8 cellular contexts compared by ENCODE assay signal in the genomic region with DNA sequence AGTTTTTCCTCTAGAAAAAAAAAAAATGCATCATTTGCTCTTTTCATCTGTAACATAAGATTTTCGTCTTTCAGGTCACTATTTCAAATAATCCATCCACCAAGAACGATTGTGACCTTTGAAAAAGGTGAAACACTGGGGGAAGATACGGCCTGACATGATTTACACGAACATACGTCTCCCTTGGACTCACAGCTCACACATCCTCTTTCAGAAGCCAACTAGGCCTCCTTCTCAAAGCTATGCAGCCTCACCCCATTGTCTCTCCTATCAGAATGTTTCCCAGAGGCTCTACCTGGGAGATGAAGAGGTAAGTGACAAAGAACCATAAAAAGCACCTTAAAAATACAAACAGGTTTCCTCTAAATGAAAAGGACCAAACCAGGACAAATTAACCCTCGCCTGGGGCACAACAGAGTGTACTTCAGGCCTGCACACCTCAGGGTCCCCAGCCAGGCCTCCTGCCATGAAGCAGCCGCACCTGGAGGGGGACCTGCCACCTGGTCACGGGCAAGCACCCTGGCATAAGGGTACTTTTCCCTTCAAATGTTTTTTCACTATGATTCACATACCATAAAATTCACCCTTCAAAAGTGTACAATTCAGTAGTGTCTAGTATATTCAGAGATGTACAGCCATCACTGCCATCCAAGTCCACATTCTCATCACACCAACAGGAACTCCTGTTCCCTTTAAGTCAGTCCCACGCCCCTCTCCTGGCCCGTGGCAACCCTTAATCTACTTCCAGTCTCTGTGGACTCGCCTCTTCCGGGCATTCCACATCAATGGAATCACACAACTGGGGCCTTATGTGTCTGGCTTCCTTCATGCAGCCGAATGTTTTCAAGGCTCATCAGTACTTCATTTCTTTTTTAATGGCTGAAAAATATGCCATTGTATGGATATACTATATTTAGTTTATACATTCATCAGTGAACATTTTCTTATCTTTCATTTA. TPM values are rescaled to one million over a fixed set of nuclear protein-coding genes. Genes with fewer than 3 reads are reported as not detected.
DNase-seq lines count a peak whose midpoint lies in the region; ATAC-seq and TF ChIP-seq lines count a peak whose summit lies in the region.

No MANE protein-coding gene starts in this region.

- no peak overlapping the region for H3K9ac ChIP-seq in neuronal stem cell (ENCODE audit: low read depth, low read length, poor library complexity)

- no peak overlapping the region for H3K14ac ChIP-seq in neuronal stem cell (ENCODE audit: low read length)

- no peak overlapping the region for H2AK5ac ChIP-seq in neuronal stem cell (ENCODE audit: low read depth, low read length)

- no peaks in the 10 kb centered on the region for H3K9me3 ChIP-seq in CD4-positive, alpha-beta T cell (ENCODE audit: control insufficient read depth, low read length)
- H3K9me3 ChIP-seq in breast epithelium (no peaks in the 10 kb centered on the region), muscle layer of duodenum (ENCODE audit: control insufficient read depth in 1 of 2, low read length in 2 of 2) (no peaks in the 10 kb centered on the region), neuronal stem cell (replicated peaks in 1 of 2; ENCODE audit: control insufficient read depth in 2 of 2, insufficient read depth in 1 of 2, low read depth in 1 of 2, low read length in 2 of 2) (peaks cover 0 to 6% of the 10 kb centered on the region in 2 donors)

- no peak for TF ChIP-seq CTCF in CD4-positive, alpha-beta T cell (IDR thresholded peaks at IDR 0.05)
- TF ChIP-seq CTCF in breast epithelium (IDR thresholded peaks at IDR 0.05): no peak
- no peak for TF ChIP-seq CTCF in lower leg skin (IDR thresholded peaks at IDR 0.05)

- H3K9me3 Mint-ChIP-seq in CD4-positive, alpha-beta T cell: no peaks in the 10 kb centered on the region

- no peak for TF ChIP-seq POLR2A in breast epithelium (IDR thresholded peaks at IDR 0.05)
- TF ChIP-seq POLR2A in lower leg skin (IDR thresholded peaks at IDR 0.05): no peak

- H3K4ac ChIP-seq in neuronal stem cell (ENCODE audit: low read length): no peak overlapping the region

- peak overlapping the region; percentile 24 for H3K27ac Mint-ChIP-seq in CD4-positive, alpha-beta T cell

- WGBS in lower leg skin, 2 donors: 42 to 44% methylated on average over 13 of the region's 13 CpGs
- no CpG with 5 or more reads among the region's 13 CpGs for WGBS in neuronal stem cell (ENCODE audit: extremely low coverage in 2 of 2, insufficient read length in 2 of 2, insufficient replicate concordance in 1 of 2), 2 donors

- H2BK5ac ChIP-seq in neuronal stem cell (ENCODE audit: low read length): no peak overlapping the region

- no peak overlapping the region for H3K23ac ChIP-seq in neuronal stem cell (ENCODE audit: low read depth, low read length, poor library complexity)

- CTCF ChIA-PET in CD4-positive, alpha-beta T cell (lab: Charles Lee): no interaction called here

- no peak overlapping the region for H3K4me2 ChIP-seq in neuronal stem cell (ENCODE audit: insufficient read depth, low read length, poor library complexity, severe bottlenecking)

- H2AFZ ChIP-seq in neuronal stem cell (ENCODE audit: low read length): no peak overlapping the region

- H3K4me3 Mint-ChIP-seq in CD4-positive, alpha-beta T cell: peak overlapping the region; percentile 56

- H4K8ac ChIP-seq in neuronal stem cell (ENCODE audit: low read depth, low read length): no peak overlapping the region

- no peak for ATAC-seq in CD4-positive, alpha-beta T cell (ENCODE audit: poor library complexity)
- peak; percentile 37 for ATAC-seq in GM19438 (IDR thresholded peaks at IDR 0.05; ENCODE audit: low read depth, unreplicated experiment)
- peak; percentile 24 for ATAC-seq in HG03469 (IDR thresholded peaks at IDR 0.05; ENCODE audit: unreplicated experiment)

- no peak overlapping the region for H2BK15ac ChIP-seq in neuronal stem cell (ENCODE audit: low read length)

- no peak overlapping the region for H4K91ac ChIP-seq in neuronal stem cell (ENCODE audit: low read depth, low read length, poor library complexity)

- H3K79me1 ChIP-seq in neuronal stem cell (ENCODE audit: low read depth, low read length): peaks cover 5% of the 10 kb centered on the region

- H2BK120ac ChIP-seq in neuronal stem cell (ENCODE audit: low read depth, low read length): no peak overlapping the region

- no peak overlapping the region for H3K18ac ChIP-seq in neuronal stem cell (ENCODE audit: low read length)

- H3K36me3 ChIP-seq in breast epithelium (no peaks in the 10 kb centered on the region), muscle layer of duodenum (ENCODE audit: control insufficient read depth in 1 of 2, insufficient read depth in 2 of 2, low read length in 2 of 2) (peaks cover 0 to 3% of the 10 kb centered on the region in 2 donors), neuronal stem cell (replicated peaks in 1 of 2; ENCODE audit: control insufficient read depth in 2 of 2, insufficient read depth in 2 of 2, low read length in 2 of 2) (peaks cover 8 to 45% of the 10 kb centered on the region in 2 donors)

- H3K4me1 ChIP-seq in breast epithelium (peaks cover 0 to 12% of the 10 kb centered on the region in 2 donors), muscle layer of duodenum (ENCODE audit: control insufficient read depth in 1 of 2, insufficient read depth in 2 of 2, low read length in 2 of 2) (peaks cover 17 to 44% of the 10 kb centered on the region in 2 donors), neuronal stem cell (ENCODE audit: control insufficient read depth in 2 of 2, insufficient read depth in 1 of 2, low read depth in 1 of 2, low read length in 2 of 2) (peaks cover 5 to 8% of the 10 kb centered on the region in 2 donors)

- POLR2A ChIA-PET in CD4-positive, alpha-beta T cell (lab: Charles Lee): no interaction called here

- no peak overlapping the region for H2BK12ac ChIP-seq in neuronal stem cell (ENCODE audit: low read length)

- H3K4me1 Mint-ChIP-seq in CD4-positive, alpha-beta T cell (ENCODE audit: low read depth): peaks cover 75% of the 10 kb centered on the region

- H3K27me3 Mint-ChIP-seq in CD4-positive, alpha-beta T cell: no peaks in the 10 kb centered on the region

- H3K4me3 ChIP-seq in breast epithelium (no peak overlapping the region), muscle layer of duodenum (ENCODE audit: low read depth in 1 of 2, low read length in 2 of 2) (no peak overlapping the region), lower leg skin (ENCODE audit: low read depth, poor library complexity, severe bottlenecking) (no peak overlapping the region), neuronal stem cell (ENCODE audit: low read length in 2 of 2) (no peak overlapping the region)

- DNase-seq in CD4-positive, alpha-beta T cell: no peak
- no peak for DNase-seq in breast epithelium (ENCODE audit: low spot score in 2 of 2)
- DNase-seq in UCSD-AML1 (lab: John Stamatoyannopoulos, UW; ENCODE audit: unreplicated experiment): no peak
- DNase-seq in lower leg skin (ENCODE audit: low spot score in 2 of 2): no peak
- no peak for DNase-seq in neuronal stem cell (ENCODE audit: low spot score)

- H3K36me3 Mint-ChIP-seq in CD4-positive, alpha-beta T cell (ENCODE audit: low read depth): peaks cover 26% of the 10 kb centered on the region

- no peaks in the 10 kb centered on the region for H3K27me3 ChIP-seq in CD4-positive, alpha-beta T cell (ENCODE audit: control insufficient read depth, insufficient read depth, low read length)
- H3K27me3 ChIP-seq in breast epithelium (no peaks in the 10 kb centered on the region), muscle layer of duodenum (ENCODE audit: low read depth, low read length) (no peaks in the 10 kb centered on the region), neuronal stem cell (ENCODE audit: control insufficient read depth in 3 of 3, insufficient read depth in 3 of 3, low read depth in 1 of 3, low read length in 3 of 3) (no peaks in the 10 kb centered on the region)

- intact Hi-C loops in CD4-positive, alpha-beta T cell (cut with DNase I, micrococcal nuclease): no loop called here
- intact Hi-C loops in breast epithelium (cut with DNase I; ENCODE audit: low total_unique reads): no loop called here
- intact Hi-C loops in lower leg skin (cut with DNase I; ENCODE audit: low total_unique reads): no loop called here

- no peak overlapping the region for H3K27ac ChIP-seq in CD4-positive, alpha-beta T cell (ENCODE audit: low read depth, low read length)
- H3K27ac ChIP-seq in breast epithelium (peak overlapping the region; percentile 73 to 76), muscle layer of duodenum (ENCODE audit: low read length) (peak overlapping the region; percentile 67), neuronal stem cell (replicated peaks; ENCODE audit: low read length) (no peak overlapping the region)

RNA-seq across cellular contexts. Expression of gene SLC15A4, which starts 5.4 kb away (rescaled TPM):
- total RNA-seq in CD4-positive, alpha-beta T cell: 10 to 100 TPM; 18.4 to 18.5 TPM
- 10 to 100 TPM; 38.6 to 64.7 (median 41.0) TPM for total RNA-seq in breast epithelium
- 10 to 100 TPM; 41.3 to 55.1 (median 43.6) TPM for total RNA-seq in lower leg skin
- 9.6 TPM for polyA plus RNA-seq in neuronal stem cell (2013, experiment 1 of 2)
- 9.9 TPM for polyA plus RNA-seq in neuronal stem cell (2013, experiment 2 of 2)

RNA-seq across cellular contexts. Expression of gene GLT1D1, which starts 34.9 kb away (rescaled TPM):
- total RNA-seq in CD4-positive, alpha-beta T cell: under 1 TPM; 0.19 to 0.22 TPM
- total RNA-seq in breast epithelium (under 1 TPM; 0.16 to 0.73 (median 0.33) TPM), lower leg skin (1 to 10 TPM; 1.5 to 2.2 (median 1.9) TPM)
- polyA plus RNA-seq in neuronal stem cell (2013, experiment 1 of 2): 7.6 TPM
- polyA plus RNA-seq in neuronal stem cell (2013, experiment 2 of 2): 7.7 TPM

Comparison
In these comparisons a context has a peak if more than half of its experiments do, and no peak if none do; other contexts are left out.
1. H3K27ac ChIP-seq: peak in breast epithelium (2 of 2) and muscle layer of duodenum (single experiment); none in CD4-positive, alpha-beta T cell (single experiment) and neuronal stem cell (single experiment).